8 cellular contexts compared by ENCODE assay signal in the genomic region with DNA sequence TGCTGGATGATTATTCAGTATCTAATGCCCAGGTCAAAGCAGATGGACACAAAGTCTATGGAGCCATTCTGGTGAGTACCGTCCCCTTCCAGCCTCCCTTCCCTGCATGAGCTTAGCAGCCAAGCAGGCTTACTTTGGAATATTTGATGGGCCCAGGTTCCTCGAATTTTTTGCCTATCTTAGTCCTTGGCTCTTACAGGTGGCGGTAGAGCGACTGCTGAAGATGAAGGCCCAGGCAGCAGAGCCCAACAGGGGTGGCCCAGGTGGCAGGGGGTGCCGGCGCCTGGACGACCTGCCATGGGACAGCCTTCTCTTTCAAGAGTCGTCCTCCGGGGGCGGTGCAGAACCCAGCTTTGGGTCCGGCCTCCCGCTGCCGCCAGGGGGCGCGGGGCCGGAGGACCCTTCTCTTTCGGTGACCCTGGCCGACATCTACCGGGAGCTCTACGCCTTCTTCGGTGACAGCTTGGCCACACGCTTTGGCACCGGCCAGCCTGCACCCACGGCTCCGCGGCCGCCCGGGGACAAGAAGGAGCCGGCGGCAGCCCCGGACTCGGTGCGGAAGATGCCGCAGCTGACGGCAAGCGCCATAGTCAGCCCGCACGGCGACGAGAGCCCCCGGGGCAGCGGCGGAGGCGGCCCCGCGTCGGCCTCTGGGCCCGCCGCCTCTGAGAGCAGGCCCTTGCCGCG. TPM values are rescaled to one million over a fixed set of nuclear protein-coding genes. Genes with fewer than 3 reads are reported as not detected.
DNase-seq lines count a peak whose midpoint lies in the region; ATAC-seq and TF ChIP-seq lines count a peak whose summit lies in the region.

No MANE protein-coding gene starts in this region.

- no peak; the same call in none of the 2 replicates for TF ChIP-seq CTCF in AG09319 (IDR thresholded peaks at IDR 0.05; ENCODE audit: low read depth, low read length)
- TF ChIP-seq CTCF in kidney epithelial cell (IDR thresholded peaks at IDR 0.05; ENCODE audit: insufficient read depth, low read length, poor library complexity, severe bottlenecking): peak; percentile 100

- ATAC-seq in GM18873 (IDR thresholded peaks at IDR 0.05; ENCODE audit: low FRiP score, unreplicated experiment): peak; percentile 37
- peak; percentile 77 for ATAC-seq in HG03175 (IDR thresholded peaks at IDR 0.05; ENCODE audit: unreplicated experiment)

- peaks cover 1% of the 10 kb centered on the region for H3K36me3 ChIP-seq in kidney epithelial cell (ENCODE audit: control insufficient read depth, insufficient read depth, low read length)

- no peaks in the 10 kb centered on the region for H3K27me3 ChIP-seq in kidney epithelial cell (ENCODE audit: control insufficient read depth, insufficient read depth, low read length)

- DNase-seq in AG09319 (ENCODE audit: extremely low read depth, low read depth) (peak; percentile 52), NCI-H446 (lab: John Stamatoyannopoulos, UW) (peak; percentile 14 to 83), cerebellum (ENCODE audit: low spot score) (peak; percentile 87), kidney epithelial cell (ENCODE audit: low read depth) (no peak)
- peak; percentile 70 to 78 for DNase-seq in activated CD4-positive, alpha-beta T cell treated with anti-CD3 and anti-CD28 coated beads for 24 hours (ENCODE audit: low read depth in 2 of 2)
- DNase-seq in stimulated activated CD4-positive, alpha-beta T cell treated with anti-CD3 and anti-CD28 coated beads, Interleukin-15, amount 100 ng/mL, for 48 hours (ENCODE audit: low read depth in 2 of 2): peak; percentile 72 to 81

- peak overlapping the region; percentile 91 for H3K4me3 ChIP-seq in kidney epithelial cell (ENCODE audit: low read depth, low read length)

RNA-seq across cellular contexts. Expression of gene TMEM179B, which starts 0.7 kb away (rescaled TPM):
- total RNA-seq in cerebellum (15.3 TPM), kidney epithelial cell (66.7 and 72.5 TPM in 2 replicates)

RNA-seq across cellular contexts. Expression of gene TMEM223, which starts 5.3 kb away (rescaled TPM):
- 13.8 TPM for total RNA-seq in cerebellum
- 32.8 and 41.3 TPM in 2 replicates for total RNA-seq in kidney epithelial cell

RNA-seq across cellular contexts. Expression of gene TAF6L, which starts 15.3 kb away (rescaled TPM):
- 16.0 TPM for total RNA-seq in cerebellum
- 19.4 and 29.1 TPM in 2 replicates for total RNA-seq in kidney epithelial cell

RNA-seq across cellular contexts. Expression of gene NXF1, which starts 18.8 kb away (rescaled TPM):
- 22.5 TPM for total RNA-seq in cerebellum
- total RNA-seq in kidney epithelial cell: 40.9 and 41.4 TPM in 2 replicates

RNA-seq across cellular contexts. Expression of gene POLR2G, which starts 25.1 kb away (rescaled TPM):
- total RNA-seq in cerebellum (45.2 TPM), kidney epithelial cell (98.3 and 120 TPM in 2 replicates)
